Comparison of ENCODE assay signal across 1 cellular context in the genomic region with DNA sequence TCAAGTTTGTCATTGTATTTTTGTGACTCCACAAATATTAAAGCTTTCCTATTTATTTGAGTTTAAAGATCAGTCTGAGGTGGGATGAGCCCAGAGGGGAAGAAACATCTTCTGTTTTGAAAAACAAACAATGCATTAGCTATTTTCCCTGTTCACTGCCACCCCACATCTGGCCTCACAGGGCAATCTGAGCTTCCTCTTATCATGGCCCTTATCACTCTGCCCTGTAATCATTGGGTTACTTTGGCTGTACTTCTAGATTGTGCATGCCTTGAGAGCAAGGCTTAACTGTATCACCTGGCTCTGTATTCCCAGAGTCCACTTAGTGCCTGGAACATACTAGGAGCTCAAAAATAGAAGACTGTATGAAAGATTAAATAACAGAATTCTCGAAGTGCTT.
A peak's percentile ranks its signal among the peaks of the same experiment; 100 is the strongest.
TF ChIP-seq lines count a peak whose summit lies in the region.

No MANE protein-coding gene starts in this region.

TF ChIP-seq in HepG2, 621 proteins besides CTCF, POLR2A, EP300 and RAD21 (continued from another document):
- TF ChIP-seq HDAC2 (CRISPR knock-in tag; IDR thresholded peaks at IDR 0.05) (peak; percentile 56; the same call in 1 of the 2 replicates), TCF7 (IDR thresholded peaks at IDR 0.05; ENCODE audit: low read depth) (peak; percentile 5; the same call in 1 of the 2 replicates), CCDC6 (CRISPR knock-in tag; IDR thresholded peaks at IDR 0.05) (no peak), ZNF235 (CRISPR knock-in tag; IDR thresholded peaks at IDR 0.05; ENCODE audit: borderline replicate concordance) (no peak), HOXA9 (CRISPR knock-in tag; IDR thresholded peaks at IDR 0.05; ENCODE audit: borderline replicate concordance) (no peak), NFE2L1 (CRISPR knock-in tag; IDR thresholded peaks at IDR 0.05; ENCODE audit: borderline replicate concordance) (no peak), CREM (IDR thresholded peaks at IDR 0.05) (no peak), CREM (CRISPR knock-in tag; IDR thresholded peaks at IDR 0.05) (no peak), ZNF644 (CRISPR knock-in tag; IDR thresholded peaks at IDR 0.05; ENCODE audit: low read depth) (0 out of 2 replicates have a peak, but pooled peaks have one; percentile 37), ZNF431 (CRISPR knock-in tag; IDR thresholded peaks at IDR 0.05; ENCODE audit: borderline replicate concordance, low read depth) (no peak), MIXL1 (CRISPR knock-in tag; IDR thresholded peaks at IDR 0.05) (no peak), DMAP1 (CRISPR knock-in tag; IDR thresholded peaks at IDR 0.05) (no peak), SP5 (CRISPR knock-in tag; IDR thresholded peaks at IDR 0.05; ENCODE audit: borderline replicate concordance, low read depth) (no peak), SP4 (CRISPR knock-in tag; IDR thresholded peaks at IDR 0.05) (no peak), ZNF598 (CRISPR knock-in tag; IDR thresholded peaks at IDR 0.05; ENCODE audit: borderline replicate concordance) (no peak), ZNF275 (CRISPR knock-in tag; IDR thresholded peaks at IDR 0.05; ENCODE audit: borderline replicate concordance) (no peak), PCBP2 (optimal IDR thresholded peaks at IDR 0.05; ENCODE audit: low read depth, low read length, poor library complexity, severe bottlenecking) (no peak)
- TF ChIP-seq, protein P1, sequence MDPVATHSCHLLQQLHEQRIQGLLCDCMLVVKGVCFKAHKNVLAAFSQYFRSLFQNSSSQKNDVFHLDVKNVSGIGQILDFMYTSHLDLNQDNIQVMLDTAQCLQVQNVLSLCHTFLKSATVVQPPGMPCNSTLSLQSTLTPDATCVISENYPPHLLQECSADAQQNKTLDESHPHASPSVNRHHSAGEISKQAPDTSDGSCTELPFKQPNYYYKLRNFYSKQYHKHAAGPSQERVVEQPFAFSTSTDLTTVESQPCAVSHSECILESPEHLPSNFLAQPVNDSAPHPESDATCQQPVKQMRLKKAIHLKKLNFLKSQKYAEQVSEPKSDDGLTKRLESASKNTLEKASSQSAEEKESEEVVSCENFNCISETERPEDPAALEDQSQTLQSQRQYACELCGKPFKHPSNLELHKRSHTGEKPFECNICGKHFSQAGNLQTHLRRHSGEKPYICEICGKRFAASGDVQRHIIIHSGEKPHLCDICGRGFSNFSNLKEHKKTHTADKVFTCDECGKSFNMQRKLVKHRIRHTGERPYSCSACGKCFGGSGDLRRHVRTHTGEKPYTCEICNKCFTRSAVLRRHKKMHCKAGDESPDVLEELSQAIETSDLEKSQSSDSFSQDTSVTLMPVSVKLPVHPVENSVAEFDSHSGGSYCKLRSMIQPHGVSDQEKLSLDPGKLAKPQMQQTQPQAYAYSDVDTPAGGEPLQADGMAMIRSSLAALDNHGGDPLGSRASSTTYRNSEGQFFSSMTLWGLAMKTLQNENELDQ (CRISPR knock-in tag; IDR thresholded peaks at IDR 0.05; ENCODE audit: borderline replicate concordance): no peak
- TF ChIP-seq, protein P2, sequence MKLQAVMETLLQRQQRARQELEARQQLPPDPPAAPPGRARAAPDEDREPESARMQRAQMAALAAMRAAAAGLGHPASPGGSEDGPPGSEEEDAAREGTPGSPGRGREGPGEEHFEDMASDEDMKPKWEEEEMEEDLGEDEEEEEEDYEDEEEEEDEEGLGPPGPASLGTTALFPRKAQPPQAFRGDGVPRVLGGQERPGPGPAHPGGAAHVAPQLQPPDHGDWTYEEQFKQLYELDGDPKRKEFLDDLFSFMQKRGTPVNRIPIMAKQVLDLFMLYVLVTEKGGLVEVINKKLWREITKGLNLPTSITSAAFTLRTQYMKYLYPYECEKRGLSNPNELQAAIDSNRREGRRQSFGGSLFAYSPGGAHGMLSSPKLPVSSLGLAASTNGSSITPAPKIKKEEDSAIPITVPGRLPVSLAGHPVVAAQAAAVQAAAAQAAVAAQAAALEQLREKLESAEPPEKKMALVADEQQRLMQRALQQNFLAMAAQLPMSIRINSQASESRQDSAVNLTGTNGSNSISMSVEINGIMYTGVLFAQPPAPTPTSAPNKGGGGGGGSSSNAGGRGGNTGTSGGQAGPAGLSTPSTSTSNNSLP (IDR thresholded peaks at IDR 0.05; ENCODE audit: low read depth, low read length): no peak
- TF ChIP-seq, protein P3, sequence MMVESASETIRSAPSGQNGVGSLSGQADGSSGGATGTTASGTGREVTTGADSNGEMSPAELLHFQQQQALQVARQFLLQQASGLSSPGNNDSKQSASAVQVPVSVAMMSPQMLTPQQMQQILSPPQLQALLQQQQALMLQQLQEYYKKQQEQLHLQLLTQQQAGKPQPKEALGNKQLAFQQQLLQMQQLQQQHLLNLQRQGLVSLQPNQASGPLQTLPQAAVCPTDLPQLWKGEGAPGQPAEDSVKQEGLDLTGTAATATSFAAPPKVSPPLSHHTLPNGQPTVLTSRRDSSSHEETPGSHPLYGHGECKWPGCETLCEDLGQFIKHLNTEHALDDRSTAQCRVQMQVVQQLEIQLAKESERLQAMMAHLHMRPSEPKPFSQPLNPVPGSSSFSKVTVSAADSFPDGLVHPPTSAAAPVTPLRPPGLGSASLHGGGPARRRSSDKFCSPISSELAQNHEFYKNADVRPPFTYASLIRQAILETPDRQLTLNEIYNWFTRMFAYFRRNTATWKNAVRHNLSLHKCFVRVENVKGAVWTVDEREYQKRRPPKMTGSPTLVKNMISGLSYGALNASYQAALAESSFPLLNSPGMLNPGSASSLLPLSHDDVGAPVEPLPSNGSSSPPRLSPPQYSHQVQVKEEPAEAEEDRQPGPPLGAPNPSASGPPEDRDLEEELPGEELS (CRISPR knock-in tag; IDR thresholded peaks at IDR 0.05): peak; percentile 92
- TF ChIP-seq, protein P4, sequence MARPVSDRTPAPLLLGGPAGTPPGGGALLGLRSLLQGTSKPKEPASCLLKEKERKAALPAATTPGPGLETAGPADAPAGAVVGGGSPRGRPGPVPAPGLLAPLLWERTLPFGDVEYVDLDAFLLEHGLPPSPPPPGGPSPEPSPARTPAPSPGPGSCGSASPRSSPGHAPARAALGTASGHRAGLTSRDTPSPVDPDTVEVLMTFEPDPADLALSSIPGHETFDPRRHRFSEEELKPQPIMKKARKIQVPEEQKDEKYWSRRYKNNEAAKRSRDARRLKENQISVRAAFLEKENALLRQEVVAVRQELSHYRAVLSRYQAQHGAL (CRISPR knock-in tag; IDR thresholded peaks at IDR 0.05; ENCODE audit: not compliant biosample characterization): no peak
